ENCODE assay signal across 13 cellular contexts in genomic region chr12:46523446-46523845, GRCh38.
DNase-seq lines count a peak whose midpoint lies in the region; ATAC-seq and TF ChIP-seq lines count a peak whose summit lies in the region.
"Had no signal": no experiment of that assay in that cellular context is flagged by ENCODE, and none has a peak within 500 bp of the region (broad histone marks: within the 10 kb centered on the region; RNA-seq: fewer than 3 reads in every experiment).

No MANE protein-coding gene starts in this region.

- no TSS peak for BruUV-seq in Panc1 (replicated peaks; lab: Mats Ljungman, UMichigan)

- H3K27ac Mint-ChIP-seq in T-helper 1 cell treated with Interleukin-12 subunit alpha and Interleukin-12 subunit beta and Interleukin-4 antibody, amounts not matched to agents 30 μg/mL and 1 μg/mL, for 36 hours, result peak overlapping the region; percentile 97
- H3K27ac Mint-ChIP-seq in effector memory CD8-positive, alpha-beta T cell, result peak overlapping the region; percentile 81 to 84
- H3K27ac Mint-ChIP-seq: endodermal cell had no signal

- peak overlapping the region; percentile 60 for H3K27ac ChIP-seq in Panc1 (ENCODE audit: low read length)
- H3K27ac ChIP-seq: 22Rv1, psoas muscle had no signal

- no peak for DNase-seq in T-helper 1 cell
- DNase-seq in Panc1 (ENCODE audit: low read depth, low spot score), result no peak
- DNase-seq in effector memory CD8-positive, alpha-beta T cell, result no peak
- DNase-seq in skeletal muscle cell (ENCODE audit: low read depth), result no peak
- no peak for DNase-seq in AML-193 (lab: John Stamatoyannopoulos, UW)
- no peak for DNase-seq in T1000 (lab: John Stamatoyannopoulos, UW)
- no peak for DNase-seq in NCI-H128 (lab: John Stamatoyannopoulos, UW; ENCODE audit: unreplicated experiment)
- DNase-seq: endodermal cell, NCI-H446 treated with DMSO at 0.1 percent for 48 hours had no signal

- H3K36me3 Mint-ChIP-seq in T-helper 1 cell treated with Interleukin-12 subunit alpha and Interleukin-12 subunit beta and Interleukin-4 antibody, amounts not matched to agents 30 μg/mL and 1 μg/mL, for 36 hours (ENCODE audit: low read depth), result peaks cover 24% of the 10 kb centered on the region
- peaks cover 4% of the 10 kb centered on the region for H3K36me3 Mint-ChIP-seq in effector memory CD8-positive, alpha-beta T cell (ENCODE audit: insufficient read depth)

- intact Hi-C loops in Panc1 (cut with micrococcal nuclease; ENCODE audit: unreplicated experiment), result no loop called here

- no peaks in the 10 kb centered on the region for H3K27me3 Mint-ChIP-seq in T-helper 1 cell treated with Interleukin-12 subunit alpha and Interleukin-12 subunit beta and Interleukin-4 antibody, amounts not matched to agents 30 μg/mL and 1 μg/mL, for 36 hours (ENCODE audit: low read depth)
- no peaks in the 10 kb centered on the region for H3K27me3 Mint-ChIP-seq in effector memory CD8-positive, alpha-beta T cell
- H3K27me3 Mint-ChIP-seq: IgD-negative memory B cell had no signal

- no peaks in the 10 kb centered on the region for H3K27me3 ChIP-seq in Panc1 (ENCODE audit: control insufficient read depth, insufficient read depth, low read length)

- ATAC-seq in Panc1, result peak; percentile 77
- ATAC-seq in effector memory CD8-positive, alpha-beta T cell (replicated peaks), result no peak

- POLR2A ChIA-PET in Panc1 (lab: Charles Lee), result no interaction called here

- no peaks in the 10 kb centered on the region for H3K36me3 ChIP-seq in Panc1 (ENCODE audit: control insufficient read depth, insufficient read depth, low read length)

- peak overlapping the region; percentile 3 to 19; a peak in 3 of 4 replicates for H3K4me3 ChIP-seq in Panc1 (ENCODE audit: low read depth in 2 of 2, low read length in 2 of 2)
- H3K4me3 ChIP-seq in skeletal muscle cell (ENCODE audit: low read depth, low read length), result peak overlapping the region; percentile 29
- H3K4me3 ChIP-seq: psoas muscle had no signal

- peaks cover 10% of the 10 kb centered on the region; the same call in 1 of the 2 replicates for H3K9me3 ChIP-seq in Panc1 (ENCODE audit: control insufficient read depth, insufficient read depth, low read depth, low read length)
- H3K9me3 ChIP-seq: psoas muscle had no signal

- CTCF ChIA-PET in Panc1 (lab: Charles Lee), result no interaction called here

- TF ChIP-seq CTCF in Panc1 (IDR thresholded peaks at IDR 0.05), result no peak

- in situ Hi-C loops in Panc1 (cut with HindIII; ENCODE audit: low pct_unique_long_range_greater_than_20kb, low sequenced_read_pairs), result no loop called here

- peaks cover 53% of the 10 kb centered on the region for H3K4me1 Mint-ChIP-seq in T-helper 1 cell treated with Interleukin-12 subunit alpha and Interleukin-12 subunit beta and Interleukin-4 antibody, amounts not matched to agents 30 μg/mL and 1 μg/mL, for 36 hours (ENCODE audit: low read depth)
- peaks cover 7 to 15% of the 10 kb centered on the region in 2 donors for H3K4me1 Mint-ChIP-seq in effector memory CD8-positive, alpha-beta T cell (ENCODE audit: low read depth in 2 of 2)

- peaks cover 7% of the 10 kb centered on the region for H3K4me1 ChIP-seq in Panc1 (ENCODE audit: control insufficient read depth, insufficient read depth, low read length)

- peak overlapping the region; percentile 78 for H3K4me3 Mint-ChIP-seq in T-helper 1 cell treated with Interleukin-12 subunit alpha and Interleukin-12 subunit beta and Interleukin-4 antibody, amounts not matched to agents 30 μg/mL and 1 μg/mL, for 36 hours
- H3K4me3 Mint-ChIP-seq in effector memory CD8-positive, alpha-beta T cell, result peak overlapping the region; percentile 48 to 63
- H3K4me3 Mint-ChIP-seq: endodermal cell had no signal

- H3K9me3 Mint-ChIP-seq in T-helper 1 cell treated with Interleukin-12 subunit alpha and Interleukin-12 subunit beta and Interleukin-4 antibody, amounts not matched to agents 30 μg/mL and 1 μg/mL, for 36 hours, result peaks cover 19% of the 10 kb centered on the region
- H3K9me3 Mint-ChIP-seq in effector memory CD8-positive, alpha-beta T cell, result no peaks in the 10 kb centered on the region
